Comparison of ENCODE assay signal across 11 cellular contexts in the genomic region with DNA sequence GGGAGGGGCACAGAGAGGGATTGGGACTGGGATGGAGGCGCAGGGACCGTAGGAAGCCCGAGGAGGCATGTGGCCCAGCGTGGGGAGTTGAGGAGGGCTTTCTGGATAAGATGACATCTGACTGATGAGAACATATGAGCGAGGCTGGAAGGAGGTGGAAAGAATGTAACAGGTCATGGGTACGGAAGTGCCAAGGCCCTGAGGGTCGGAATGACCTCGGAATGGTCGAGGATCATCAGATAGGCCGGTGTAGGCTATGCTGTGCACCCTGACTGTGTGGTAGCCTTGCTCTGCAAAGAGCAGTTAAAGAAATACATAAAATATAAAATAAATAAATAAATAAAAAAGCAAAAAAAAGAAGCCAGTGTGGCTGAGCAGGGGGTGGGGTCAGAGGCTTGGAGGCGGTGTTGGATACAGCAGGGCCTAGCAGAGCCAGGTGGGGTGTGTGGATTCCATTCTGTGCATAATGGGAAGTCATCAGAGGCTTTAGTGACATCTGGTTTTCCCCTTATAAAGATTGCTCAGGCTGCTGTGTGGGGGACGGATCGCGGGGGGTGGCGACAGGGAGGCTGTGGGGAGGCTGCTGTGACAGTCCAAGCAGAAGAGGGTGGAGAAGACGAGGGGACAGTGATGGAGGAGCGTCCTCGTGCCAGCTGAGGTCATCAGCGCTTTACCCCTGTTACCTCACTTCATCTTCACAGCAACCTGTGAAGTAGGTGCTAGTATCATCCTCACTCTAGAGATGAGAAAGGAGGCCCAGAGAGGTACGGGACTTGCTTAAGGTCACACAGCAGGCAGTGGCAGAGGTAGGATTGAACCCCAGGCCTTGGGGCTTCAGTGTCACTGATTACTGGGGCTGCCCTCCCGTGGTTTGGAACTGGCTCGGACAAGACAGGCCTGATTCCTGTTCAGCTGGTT. TPM values are rescaled to one million over a fixed set of nuclear protein-coding genes. Genes with fewer than 3 reads are reported as not detected.
DNase-seq lines count a peak whose midpoint lies in the region; ATAC-seq and TF ChIP-seq lines count a peak whose summit lies in the region.
"Had no signal": no experiment of that assay in that cellular context is flagged by ENCODE, and none has a peak within 500 bp of the region (broad histone marks: within the 10 kb centered on the region; RNA-seq: fewer than 3 reads in every experiment).

No MANE protein-coding gene starts in this region.

- no peaks in the 10 kb centered on the region for H3K27me3 ChIP-seq in WERI-Rb-1 (ENCODE audit: insufficient read depth, low read depth, severe bottlenecking)
- no peaks in the 10 kb centered on the region for H3K27me3 ChIP-seq in tibial nerve
- H3K27me3 ChIP-seq: gastrocnemius medialis had no signal

- H3K9me3 Mint-ChIP-seq in activated naive CD4-positive, alpha-beta T cell treated with anti-CD3 and anti-CD28 coated beads for 36 hours, result no peaks in the 10 kb centered on the region
- H3K9me3 Mint-ChIP-seq in memory B cell, result no peaks in the 10 kb centered on the region

- no peak overlapping the region for H3K4me3 Mint-ChIP-seq in activated naive CD4-positive, alpha-beta T cell treated with anti-CD3 and anti-CD28 coated beads for 36 hours
- no peak overlapping the region for H3K4me3 Mint-ChIP-seq in memory B cell

- H3K27ac ChIP-seq in WERI-Rb-1 (peak overlapping the region; percentile 80), tibial nerve (peak overlapping the region in 3 of 4 donors; percentile 36 to 94 (median 73))

- in situ Hi-C loops in KBM-7 (cut with MboI; ENCODE audit: low pct_unique_long_range_greater_than_20kb, low sequenced_read_pairs), result no loop called here

- TF ChIP-seq EP300 in tibial nerve (IDR thresholded peaks at IDR 0.05), result no peak

- peak; percentile 34 for DNase-seq in activated naive CD4-positive, alpha-beta T cell treated with anti-CD3 and anti-CD28 coated beads for 36 hours
- no peak for DNase-seq in activated naive CD4-positive, alpha-beta T cell treated with anti-CD3 and anti-CD28 coated beads, Interleukin-2, amount 50 U/mL, for 16 hours
- DNase-seq in WERI-Rb-1, result no peak
- no peak for DNase-seq in memory B cell (ENCODE audit: low spot score in 2 of 2)
- no peak for DNase-seq in tibial nerve (ENCODE audit: low spot score in 2 of 2)
- DNase-seq in left colon, result no peak
- no peak for DNase-seq in KBM-7
- DNase-seq: activated gamma-delta T cell treated with Interleukin-2 at 50 U/mL for 16 hours had no signal

- ATAC-seq in memory B cell (ENCODE audit: low read depth) (peak; percentile 38), GM21717 (IDR thresholded peaks at IDR 0.05; ENCODE audit: unreplicated experiment) (no peak), left colon (no peak)
- ATAC-seq: gastrocnemius medialis had no signal

- H3K36me3 Mint-ChIP-seq in activated naive CD4-positive, alpha-beta T cell treated with anti-CD3 and anti-CD28 coated beads for 36 hours (ENCODE audit: low read depth), result peaks cover 1% of the 10 kb centered on the region
- peaks cover 2% of the 10 kb centered on the region for H3K36me3 Mint-ChIP-seq in memory B cell

- TF ChIP-seq POLR2A in tibial nerve (IDR thresholded peaks at IDR 0.05), result no peak

- peaks cover 0 to 82% (median 53%) of the 10 kb centered on the region in 4 donors for H3K4me1 ChIP-seq in tibial nerve

- no peak for TF ChIP-seq CTCF in WERI-Rb-1 (IDR thresholded peaks at IDR 0.05; ENCODE audit: low read depth, low read length)
- TF ChIP-seq CTCF in tibial nerve (IDR thresholded peaks at IDR 0.05), result no peak

- CTCF ChIA-PET in activated naive CD4-positive, alpha-beta T cell treated with anti-CD3 and anti-CD28 coated beads for 36 hours (lab: Charles Lee), result no interaction called here

- H3K9me3 ChIP-seq in WERI-Rb-1 (ENCODE audit: severe bottlenecking) (no peaks in the 10 kb centered on the region), tibial nerve (no peaks in the 10 kb centered on the region)
- H3K9me3 ChIP-seq: gastrocnemius medialis had no signal

- H3K27ac Mint-ChIP-seq in activated naive CD4-positive, alpha-beta T cell treated with anti-CD3 and anti-CD28 coated beads for 36 hours, result peak overlapping the region; percentile 47
- peak overlapping the region; percentile 84 for H3K27ac Mint-ChIP-seq in memory B cell

- H3K4me3 ChIP-seq in WERI-Rb-1 (ENCODE audit: low read depth, low read length) (no peak overlapping the region), tibial nerve (no peak overlapping the region)
- H3K4me3 ChIP-seq: gastrocnemius medialis, lung had no signal

- H3K36me3 ChIP-seq in WERI-Rb-1, result peaks cover 2% of the 10 kb centered on the region; the same call in 1 of the 2 replicates
- no peaks in the 10 kb centered on the region for H3K36me3 ChIP-seq in tibial nerve
- H3K36me3 ChIP-seq: gastrocnemius medialis had no signal

- H3K27me3 Mint-ChIP-seq in activated naive CD4-positive, alpha-beta T cell treated with anti-CD3 and anti-CD28 coated beads for 36 hours (ENCODE audit: low read depth), result no peaks in the 10 kb centered on the region
- H3K27me3 Mint-ChIP-seq in memory B cell, result no peaks in the 10 kb centered on the region

- 66 to 73% methylated on average over 22 of the region's 22 CpGs for WGBS in tibial nerve, 2 donors

- intact Hi-C loops in activated naive CD4-positive, alpha-beta T cell treated with anti-CD3 and anti-CD28 coated beads for 36 hours (cut with micrococcal nuclease), result no loop called here
- intact Hi-C loops in left colon (cut with DNase I, micrococcal nuclease), result no loop called here

- peaks cover 51% of the 10 kb centered on the region for H3K4me1 Mint-ChIP-seq in activated naive CD4-positive, alpha-beta T cell treated with anti-CD3 and anti-CD28 coated beads for 36 hours (ENCODE audit: low read depth)
- peaks cover 46% of the 10 kb centered on the region for H3K4me1 Mint-ChIP-seq in memory B cell

RNA-seq across cellular contexts. Expression of gene PAK4, which starts 5.0 kb away (rescaled TPM):
- total RNA-seq in activated naive CD4-positive, alpha-beta T cell treated with anti-CD3 and anti-CD28 coated beads for 36 hours, result 10 to 100 TPM; 16.9 to 18.1 TPM
- total RNA-seq in tibial nerve (10 to 100 TPM; 22.9 to 45.1 (median 32.3) TPM), left colon (10 to 100 TPM; 85.0 to 96.9 TPM)

RNA-seq across cellular contexts. Expression of gene ACP7, which starts 46.4 kb away (rescaled TPM):
- not detected for total RNA-seq in activated naive CD4-positive, alpha-beta T cell treated with anti-CD3 and anti-CD28 coated beads for 36 hours
- 1 to 10 TPM in 3 of 4 donors, under 1 TPM in 1; 0.90 to 3.1 (median 1.6) TPM for total RNA-seq in tibial nerve
- not detected for total RNA-seq in left colon
- total RNA-seq: gastrocnemius medialis, lung had no signal
